1 cellular context compared by ENCODE assay signal in the genomic region with DNA sequence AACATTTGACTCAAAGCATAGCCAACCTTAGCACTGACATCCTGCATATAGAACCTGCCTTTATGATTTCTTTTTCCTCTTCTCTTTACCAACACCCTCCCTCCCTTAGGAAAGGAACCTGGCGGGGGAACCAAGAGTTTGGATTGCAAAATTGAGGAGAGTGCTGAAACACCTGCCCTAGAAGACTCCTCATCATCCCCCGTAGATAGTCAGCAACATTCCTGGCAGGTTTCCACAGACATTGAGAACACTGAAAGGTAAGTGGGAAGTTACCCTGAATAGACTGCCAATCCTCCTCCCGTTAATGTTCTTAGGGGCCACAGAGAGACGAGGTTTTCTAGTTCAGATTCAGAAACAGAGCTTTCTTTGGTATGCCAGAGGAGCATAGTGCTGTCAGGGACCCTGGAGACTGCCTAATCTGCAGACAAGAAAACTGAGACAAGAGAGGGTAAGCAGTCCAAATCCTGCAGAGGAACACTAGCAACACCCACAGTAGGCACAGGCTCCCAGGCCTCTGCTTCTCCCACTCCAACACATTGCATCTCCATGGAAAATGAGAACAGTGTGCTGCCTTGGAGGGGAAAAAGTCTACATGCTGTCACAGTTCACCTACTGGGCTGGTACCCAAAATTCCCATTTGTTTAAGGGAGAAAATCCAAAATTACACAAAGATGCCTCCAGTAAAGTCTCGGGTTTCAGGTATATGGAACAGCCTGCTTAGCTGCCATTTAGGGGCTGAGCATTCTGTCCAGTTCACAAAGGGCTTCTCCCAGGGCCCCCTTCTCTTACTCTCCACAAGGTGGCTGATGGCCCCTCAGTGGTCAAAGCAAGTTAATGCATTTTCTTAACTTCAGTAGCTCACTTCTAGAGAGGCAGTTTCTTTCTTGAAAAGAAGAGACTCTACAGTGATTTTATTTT.
TF ChIP-seq lines count a peak whose summit lies in the region.

No MANE protein-coding gene starts in this region.

TF ChIP-seq in H1, 55 proteins besides CTCF, POLR2A, EP300 and RAD21 (continued from another document):
- TF ChIP-seq ATF2 (IDR thresholded peaks at IDR 0.05; ENCODE audit: low read length), result no peak
- no peak for TF ChIP-seq JUND (IDR thresholded peaks at IDR 0.05; ENCODE audit: low read length)
- TF ChIP-seq CTBP2 (IDR thresholded peaks at IDR 0.05; ENCODE audit: borderline replicate concordance, insufficient read depth, insufficient read length, low read length), result no peak
- no peak for TF ChIP-seq BACH1 (IDR thresholded peaks at IDR 0.05; ENCODE audit: low read length)
- TF ChIP-seq RBBP5 (IDR thresholded peaks at IDR 0.05; ENCODE audit: borderline replicate concordance, low read depth, low read length), result no peak
- TF ChIP-seq CBX8 (IDR thresholded peaks at IDR 0.05; ENCODE audit: borderline replicate concordance, low read depth, low read length), result no peak
- no peak for TF ChIP-seq CEBPB (IDR thresholded peaks at IDR 0.05; ENCODE audit: low read depth, low read length)
